Comparison of ENCODE assay signal across 8 cellular contexts in genomic region chr17:20121359-20122235, GRCh38.
DNase-seq lines count a peak whose midpoint lies in the region; ATAC-seq and TF ChIP-seq lines count a peak whose summit lies in the region.

No MANE protein-coding gene starts in this region.

- TF ChIP-seq POLR2A in vagina (IDR thresholded peaks at IDR 0.05), result no peak

- peak; percentile 41 to 76 (median 61) for TF ChIP-seq CTCF in vagina (IDR thresholded peaks at IDR 0.05)

- ATAC-seq in left cardiac atrium, result peak; percentile 63 to 78
- ATAC-seq in HG03565 (IDR thresholded peaks at IDR 0.05; ENCODE audit: unreplicated experiment), result no peak

- H3K27ac ChIP-seq in vagina, result no peak overlapping the region

- no peaks in the 10 kb centered on the region for H3K27me3 ChIP-seq in vagina

- H3K36me3 ChIP-seq in vagina, result no peaks in the 10 kb centered on the region

- no peaks in the 10 kb centered on the region for H3K4me1 ChIP-seq in vagina

- no peak overlapping the region for H3K4me3 ChIP-seq in vagina

- H3K9me3 ChIP-seq in vagina, result no peaks in the 10 kb centered on the region

- intact Hi-C loops in left cardiac atrium (cut with DNase I), result loop anchor here (5.0 kb wide), 3 partner anchors 106 to 196 kb away; no protein-coding TSS in a partner anchor
- intact Hi-C loops in vagina (cut with DNase I), result loop anchor here (5.0 kb wide), 1 partner anchor 129 kb away; no protein-coding TSS in a partner anchor

- DNase-seq in DMS 273 (lab: John Stamatoyannopoulos, UW; ENCODE audit: unreplicated experiment) (peak; percentile 79), Kasumi-1 (lab: John Stamatoyannopoulos, UW) (peak; percentile 6 to 25), T-helper 1 cell (peak; percentile 13 to 61 (median 51)), amniotic epithelial cell (ENCODE audit: low read depth) (peak; percentile 54), left cardiac atrium (peak; percentile 73), putamen (ENCODE audit: low spot score) (peak; percentile 84), vagina (ENCODE audit: extremely low spot score in 2 of 2) (no peak)

Comparison
In these comparisons a context has a peak if more than half of its experiments do, and no peak if none do; other contexts are left out.
1. DNase-seq: peak in DMS 273 (single experiment), Kasumi-1 (2 of 2), T-helper 1 cell (5 of 5), amniotic epithelial cell (single experiment), left cardiac atrium (single experiment) and putamen (single experiment); none in vagina (0 of 2).